1 cellular context compared by ENCODE assay signal in genomic region chr9:78131969-78132687, GRCh38.
TF ChIP-seq lines count a peak whose summit lies in the region.

No MANE protein-coding gene starts in this region.

TF ChIP-seq in HCT116, 20 proteins besides CTCF, POLR2A, EP300 and RAD21 (continued from another document):
- TF ChIP-seq ATF3 (IDR thresholded peaks at IDR 0.05) (no peak), FOSL1 (IDR thresholded peaks at IDR 0.05; ENCODE audit: low read depth) (no peak)
TF ChIP-seq in HCT116: peak in this region for 0.
